Comparison of ENCODE assay signal across 18 cellular contexts in the genomic region with DNA sequence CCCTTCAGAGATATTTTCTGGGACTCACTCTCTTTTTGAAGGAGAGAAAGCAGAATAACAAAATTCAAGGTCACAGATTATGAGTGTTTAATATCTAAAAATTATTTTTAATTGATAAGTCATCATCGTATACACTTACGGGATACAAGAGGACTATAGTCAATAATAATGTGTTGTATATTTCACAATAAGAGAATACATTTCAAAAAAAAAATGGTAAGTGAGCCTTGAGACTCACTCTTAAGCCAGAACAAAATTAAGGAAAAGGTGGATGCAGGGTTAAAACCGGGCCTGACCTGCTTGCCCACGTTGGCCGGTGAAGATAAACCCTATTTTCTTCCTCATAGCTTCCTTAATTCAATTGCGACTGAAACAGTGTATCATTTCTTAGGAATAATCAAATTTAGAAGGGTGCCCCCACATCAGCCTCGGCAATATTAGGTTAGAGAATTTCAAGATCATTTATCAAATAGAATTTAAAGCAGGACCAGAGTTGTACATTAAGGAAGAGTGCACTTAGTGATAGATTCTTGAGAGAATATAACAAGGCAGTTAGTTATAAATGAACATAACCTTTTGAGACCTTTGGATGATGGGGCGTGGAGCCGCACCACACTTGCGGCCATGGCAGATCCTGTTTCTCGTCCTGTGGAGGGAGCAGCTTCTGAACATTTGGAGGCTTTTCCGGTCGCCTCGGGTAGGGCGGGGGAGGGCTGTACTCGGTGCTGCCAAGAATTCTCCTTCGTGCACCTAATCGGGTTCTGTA.
A peak's percentile ranks its signal among the peaks of the same experiment; 100 is the strongest.
DNase-seq lines count a peak whose midpoint lies in the region; ATAC-seq and TF ChIP-seq lines count a peak whose summit lies in the region.
"Had no signal": no experiment of that assay in that cellular context is flagged by ENCODE, and none has a peak within 500 bp of the region (broad histone marks: within the 10 kb centered on the region; RNA-seq: fewer than 3 reads in every experiment).

No MANE protein-coding gene starts in this region.

- H3K9me3 ChIP-seq in BE2C: no peaks in the 10 kb centered on the region
- H3K9me3 ChIP-seq: A549 had no signal

- peak overlapping the region; percentile 15 for H3K4me3 ChIP-seq in BE2C (ENCODE audit: low read depth, low read length)
- no peak overlapping the region for H3K4me3 ChIP-seq in H7 (ENCODE audit: insufficient read depth, low read depth, low read length)
- H3K4me3 ChIP-seq: A549, BLaER1, GM23248 had no signal

- H3K36me3 ChIP-seq in BE2C (no peaks in the 10 kb centered on the region), H7 (replicated peaks; ENCODE audit: control insufficient read depth, insufficient read depth, low read length) (no peaks in the 10 kb centered on the region)
- H3K36me3 ChIP-seq: BLaER1 had no signal

- no peaks in the 10 kb centered on the region for H3K27me3 ChIP-seq in BE2C
- H3K27me3 ChIP-seq in H7 (ENCODE audit: control insufficient read depth, insufficient read depth, low read length): no peaks in the 10 kb centered on the region
- H3K27me3 ChIP-seq: BLaER1 had no signal

- DNase-seq in BE2C (peak; percentile 91), H7 (peak; percentile 47), iPS-NIHi11 (ENCODE audit: low spot score) (peak; percentile 17), HCEC 1CT (no peak)
- no peak for DNase-seq in activated CD4-positive, alpha-beta T cell treated with anti-CD3 and anti-CD28 coated beads for 1 hour
- DNase-seq: AML-193; CD8-positive, alpha-beta T cell; DMS 273 treated with DMSO at 0.1 percent for 48 hours; DMS53; DND-41; GDM1; GM23248; H9 had no signal

- TF ChIP-seq CTCF in BE2C (IDR thresholded peaks at IDR 0.05; ENCODE audit: low read depth, low read length): peak; percentile 32

- peaks cover 62% of the 10 kb centered on the region for H3K4me1 ChIP-seq in BE2C
- H3K4me1 ChIP-seq: A549, BLaER1 had no signal

- ATAC-seq in SK-N-SH treated with all-trans-retinoic acid at 6 μM for 48 hours: no peak
- no peak for ATAC-seq in HG03442 (IDR thresholded peaks at IDR 0.05; ENCODE audit: unreplicated experiment)
- ATAC-seq in HG02870 (IDR thresholded peaks at IDR 0.05; ENCODE audit: unreplicated experiment): no peak
- ATAC-seq: A549; CD8-positive, alpha-beta T cell had no signal

TF ChIP-seq in SK-N-SH treated with all-trans-retinoic acid at 6 μM for 48 hours, 23 proteins besides CTCF, POLR2A, EP300 and RAD21:
- TF ChIP-seq TOX (CRISPR knock-in tag; IDR thresholded peaks at IDR 0.05; ENCODE audit: borderline replicate concordance): no peak
- peak; percentile 54; the same call in 1 of the 2 replicates for TF ChIP-seq TCF4 (CRISPR knock-in tag; IDR thresholded peaks at IDR 0.05; ENCODE audit: borderline replicate concordance)
- TF ChIP-seq ARNTL (CRISPR knock-in tag; IDR thresholded peaks at IDR 0.05; ENCODE audit: borderline replicate concordance, low read depth): no peak
- TF ChIP-seq, protein P1, sequence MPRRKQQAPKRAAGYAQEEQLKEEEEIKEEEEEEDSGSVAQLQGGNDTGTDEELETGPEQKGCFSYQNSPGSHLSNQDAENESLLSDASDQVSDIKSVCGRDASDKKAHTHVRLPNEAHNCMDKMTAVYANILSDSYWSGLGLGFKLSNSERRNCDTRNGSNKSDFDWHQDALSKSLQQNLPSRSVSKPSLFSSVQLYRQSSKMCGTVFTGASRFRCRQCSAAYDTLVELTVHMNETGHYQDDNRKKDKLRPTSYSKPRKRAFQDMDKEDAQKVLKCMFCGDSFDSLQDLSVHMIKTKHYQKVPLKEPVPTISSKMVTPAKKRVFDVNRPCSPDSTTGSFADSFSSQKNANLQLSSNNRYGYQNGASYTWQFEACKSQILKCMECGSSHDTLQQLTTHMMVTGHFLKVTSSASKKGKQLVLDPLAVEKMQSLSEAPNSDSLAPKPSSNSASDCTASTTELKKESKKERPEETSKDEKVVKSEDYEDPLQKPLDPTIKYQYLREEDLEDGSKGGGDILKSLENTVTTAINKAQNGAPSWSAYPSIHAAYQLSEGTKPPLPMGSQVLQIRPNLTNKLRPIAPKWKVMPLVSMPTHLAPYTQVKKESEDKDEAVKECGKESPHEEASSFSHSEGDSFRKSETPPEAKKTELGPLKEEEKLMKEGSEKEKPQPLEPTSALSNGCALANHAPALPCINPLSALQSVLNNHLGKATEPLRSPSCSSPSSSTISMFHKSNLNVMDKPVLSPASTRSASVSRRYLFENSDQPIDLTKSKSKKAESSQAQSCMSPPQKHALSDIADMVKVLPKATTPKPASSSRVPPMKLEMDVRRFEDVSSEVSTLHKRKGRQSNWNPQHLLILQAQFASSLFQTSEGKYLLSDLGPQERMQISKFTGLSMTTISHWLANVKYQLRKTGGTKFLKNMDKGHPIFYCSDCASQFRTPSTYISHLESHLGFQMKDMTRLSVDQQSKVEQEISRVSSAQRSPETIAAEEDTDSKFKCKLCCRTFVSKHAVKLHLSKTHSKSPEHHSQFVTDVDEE (CRISPR knock-in tag; IDR thresholded peaks at IDR 0.05): peak; percentile 29; the same call in 1 of the 2 replicates
- TF ChIP-seq BACH2 (CRISPR knock-in tag; IDR thresholded peaks at IDR 0.05; ENCODE audit: borderline replicate concordance): no peak
TF ChIP-seq in SK-N-SH treated with all-trans-retinoic acid at 6 μM for 48 hours: peak in this region for 2.

Comparison
In these comparisons a context has a peak if more than half of its experiments do, and no peak if none do; other contexts are left out.
1. DNase-seq: peak in BE2C (single experiment), H7 (single experiment) and iPS-NIHi11 (single experiment); none in HCEC 1CT (single experiment) and activated CD4-positive, alpha-beta T cell treated with anti-CD3 and anti-CD28 coated beads for 1 hour (single experiment).